Comparison of ENCODE assay signal across 8 cellular contexts in genomic region chr7:99617187-99617781, GRCh38. TPM values are rescaled to one million over a fixed set of nuclear protein-coding genes. Genes with fewer than 3 reads are reported as not detected.
DNase-seq lines count a peak whose midpoint lies in the region; TF ChIP-seq lines count a peak whose summit lies in the region.

No MANE protein-coding gene starts in this region.

- peak overlapping the region; percentile 80 for H3K27ac ChIP-seq in skeletal muscle tissue (ENCODE audit: low read depth, low read length)

- peaks cover 42% of the 10 kb centered on the region for H3K36me3 Mint-ChIP-seq in T-helper 2 cell treated with Interferon-gamma antibody and Interleukin-4, amounts not matched to agents 5 μg/mL and 100 μg/mL, for 36 hours (ENCODE audit: low read depth)

- H3K4me1 Mint-ChIP-seq in T-helper 2 cell treated with Interferon-gamma antibody and Interleukin-4, amounts not matched to agents 5 μg/mL and 100 μg/mL, for 36 hours (ENCODE audit: low read depth): peaks cover 40% of the 10 kb centered on the region

- peaks cover 3% of the 10 kb centered on the region for H3K9me3 Mint-ChIP-seq in T-helper 2 cell treated with Interferon-gamma antibody and Interleukin-4, amounts not matched to agents 5 μg/mL and 100 μg/mL, for 36 hours

- H3K4me3 ChIP-seq in fibroblast of mammary gland (ENCODE audit: control insufficient read depth, low read depth, low read length) (peak overlapping the region; percentile 91), skeletal muscle tissue (ENCODE audit: low read length in 3 of 3) (peak overlapping the region; percentile 100)

- intact Hi-C loops in head of caudate nucleus (cut with DNase I): loop anchor here (5.0 to 10.0 kb wide), 2 partner anchors 60 to 112 kb away; partner anchors contain the start of genes ZKSCAN5, ZNF394 and ZNF655

- H3K27me3 ChIP-seq in skeletal muscle tissue (ENCODE audit: control insufficient read depth in 3 of 3, insufficient read depth in 3 of 3, low read length in 3 of 3): no peaks in the 10 kb centered on the region

- H3K4me1 ChIP-seq in skeletal muscle tissue (ENCODE audit: control insufficient read depth in 3 of 3, insufficient read depth in 3 of 3, low read length in 3 of 3): peaks cover 9 to 16% (median 11%) of the 10 kb centered on the region in 3 donors

- H3K27me3 Mint-ChIP-seq in T-helper 2 cell treated with Interferon-gamma antibody and Interleukin-4, amounts not matched to agents 5 μg/mL and 100 μg/mL, for 36 hours (ENCODE audit: low read depth): no peaks in the 10 kb centered on the region

- peak overlapping the region; percentile 91 for H3K27ac Mint-ChIP-seq in T-helper 2 cell treated with Interferon-gamma antibody and Interleukin-4, amounts not matched to agents 5 μg/mL and 100 μg/mL, for 36 hours

- H3K9ac ChIP-seq in skeletal muscle tissue (ENCODE audit: low read depth in 1 of 3, low read length in 3 of 3): peak overlapping the region; percentile 91 to 99 (median 98)

- H3K4me3 Mint-ChIP-seq in T-helper 2 cell treated with Interferon-gamma antibody and Interleukin-4, amounts not matched to agents 5 μg/mL and 100 μg/mL, for 36 hours: peak overlapping the region; percentile 92

- no peak for TF ChIP-seq CTCF in fibroblast of mammary gland (conservative IDR thresholded peaks at IDR 0.05; ENCODE audit: control insufficient read depth, insufficient read depth, low read depth, low read length)

- no peak for DNase-seq in T-helper 2 cell treated with Interferon-gamma antibody and Interleukin-4, amounts not matched to agents 5 μg/mL and 100 μg/mL, for 36 hours (ENCODE audit: low spot score)
- DNase-seq in T-helper 2 cell (no peak), RKO (ENCODE audit: low spot score) (peak; percentile 23), fibroblast of mammary gland (ENCODE audit: low read depth) (no peak), head of caudate nucleus (no peak), NCI-H146 treated with DMSO at 0.1 percent for 48 hours (lab: John Stamatoyannopoulos, UW; ENCODE audit: unreplicated experiment) (no peak)
- DNase-seq in stimulated activated CD4-positive, alpha-beta T cell treated with anti-CD3 and anti-CD28 coated beads, Interleukin-4, amount 100 ng/mL, for 4 hours: no peak

- H3K36me3 ChIP-seq in skeletal muscle tissue (ENCODE audit: control insufficient read depth in 3 of 3, insufficient read depth in 3 of 3, low read length in 3 of 3): peaks cover 29 to 40% (median 38%) of the 10 kb centered on the region in 3 donors

- no peaks in the 10 kb centered on the region for H3K9me3 ChIP-seq in skeletal muscle tissue (ENCODE audit: control insufficient read depth in 3 of 3, low read length in 3 of 3)

RNA-seq across cellular contexts. Expression of gene ZSCAN25, which starts 0.5 kb away (rescaled TPM):
- 11.0 TPM for total RNA-seq in skeletal muscle tissue

RNA-seq across cellular contexts. Expression of gene TMEM225B, which starts 19.2 kb away (rescaled TPM):
- 0.52 TPM for total RNA-seq in skeletal muscle tissue

RNA-seq across cellular contexts. Expression of gene ZNF655, which starts 58.8 kb away (rescaled TPM):
- 31.3 TPM for total RNA-seq in skeletal muscle tissue
